Comparison of ENCODE assay signal across 11 cellular contexts in the genomic region with DNA sequence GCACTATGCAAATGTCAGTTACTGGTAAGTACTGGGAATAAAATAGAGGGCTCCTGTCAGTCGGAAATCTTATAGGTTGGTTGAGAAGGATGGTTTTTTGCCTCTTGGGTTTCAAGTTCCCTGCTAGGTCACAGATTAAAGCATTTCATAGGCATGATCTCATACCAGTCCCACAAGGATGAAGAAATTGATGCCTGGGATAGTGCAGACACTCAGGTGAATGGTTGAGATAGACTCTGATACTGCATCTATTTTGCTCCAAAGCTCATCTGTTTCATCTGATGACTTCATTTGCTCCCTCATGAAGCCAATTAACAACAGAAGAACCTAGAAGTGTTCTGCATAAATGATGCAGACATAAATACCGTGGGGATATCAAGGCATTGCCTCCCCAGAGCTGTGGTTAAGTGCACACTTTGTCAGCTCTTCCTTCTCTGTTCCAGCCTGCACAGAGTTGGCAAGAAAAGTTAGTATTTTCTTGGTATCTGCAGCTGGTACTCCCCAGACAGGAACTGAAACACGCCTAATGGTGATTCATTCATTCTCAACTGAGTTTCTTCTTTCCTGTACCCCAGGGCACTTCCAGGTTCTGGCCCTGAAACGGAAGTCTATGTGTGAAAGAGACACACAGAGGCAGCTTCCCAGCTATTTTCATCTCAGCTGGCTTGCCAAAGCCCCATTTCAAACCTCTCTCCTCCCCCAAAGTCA.
DNase-seq lines count a peak whose midpoint lies in the region; ATAC-seq lines count a peak whose summit lies in the region.
"Had no signal": no experiment of that assay in that cellular context is flagged by ENCODE, and none has a peak within 500 bp of the region (broad histone marks: within the 10 kb centered on the region; RNA-seq: fewer than 3 reads in every experiment).

No MANE protein-coding gene starts in this region.

- peak; percentile 77 for ATAC-seq in GM19467 (IDR thresholded peaks at IDR 0.05; ENCODE audit: unreplicated experiment)
- no peak for ATAC-seq in stimulated activated naive CD8-positive, alpha-beta T cell treated with anti-CD3 and anti-CD28 coated beads, Interleukin-15, amount 100 ng/mL, for 72 hours
- no peak for ATAC-seq in GM21515 (IDR thresholded peaks at IDR 0.05; ENCODE audit: unreplicated experiment)
- ATAC-seq: activated CD8-positive, alpha-beta memory T cell treated with anti-CD3 and anti-CD28 coated beads, Interleukin-2, amount 10 ng/mL, durations not matched to agents 7 days and 5 days; Panc1 had no signal

- no peak overlapping the region for H3K27ac Mint-ChIP-seq in stimulated activated naive CD8-positive, alpha-beta T cell treated with anti-CD3 and anti-CD28 coated beads, Interleukin-15, amount 100 ng/mL, for 72 hours
- H3K27ac Mint-ChIP-seq: activated CD8-positive, alpha-beta memory T cell treated with anti-CD3 and anti-CD28 coated beads, Interleukin-2, amount 10 ng/mL, durations not matched to agents 7 days and 5 days; dendritic cell treated with granulocyte-macrophage colony-stimulating factor and Interleukin-4, amounts not matched to agents 40 ng/mL and 50 ng/mL, for 4 days had no signal

- no peak overlapping the region for H3K4me3 Mint-ChIP-seq in stimulated activated naive CD8-positive, alpha-beta T cell treated with anti-CD3 and anti-CD28 coated beads, Interleukin-15, amount 100 ng/mL, for 72 hours
- H3K4me3 Mint-ChIP-seq: activated CD8-positive, alpha-beta memory T cell treated with anti-CD3 and anti-CD28 coated beads, Interleukin-2, amount 10 ng/mL, durations not matched to agents 7 days and 5 days; dendritic cell treated with granulocyte-macrophage colony-stimulating factor and Interleukin-4, amounts not matched to agents 40 ng/mL and 50 ng/mL, for 4 days had no signal

- no peaks in the 10 kb centered on the region for H3K27me3 Mint-ChIP-seq in stimulated activated naive CD8-positive, alpha-beta T cell treated with anti-CD3 and anti-CD28 coated beads, Interleukin-15, amount 100 ng/mL, for 72 hours
- H3K27me3 Mint-ChIP-seq: activated CD8-positive, alpha-beta memory T cell treated with anti-CD3 and anti-CD28 coated beads, Interleukin-2, amount 10 ng/mL, durations not matched to agents 7 days and 5 days; dendritic cell treated with granulocyte-macrophage colony-stimulating factor and Interleukin-4, amounts not matched to agents 40 ng/mL and 50 ng/mL, for 4 days had no signal

- H3K9me3 Mint-ChIP-seq in stimulated activated naive CD8-positive, alpha-beta T cell treated with anti-CD3 and anti-CD28 coated beads, Interleukin-15, amount 100 ng/mL, for 72 hours = peaks cover 6 to 17% of the 10 kb centered on the region in 2 donors
- H3K9me3 Mint-ChIP-seq: dendritic cell treated with granulocyte-macrophage colony-stimulating factor and Interleukin-4, amounts not matched to agents 40 ng/mL and 50 ng/mL, for 4 days had no signal

- peak; percentile 41 for DNase-seq in AG20443 (ENCODE audit: low spot score)
- DNase-seq in KG1 (lab: John Stamatoyannopoulos, UW) = peak; percentile 75
- DNase-seq in epidermal melanocyte (ENCODE audit: insufficient read length, low spot score) = peak; percentile 28
- DNase-seq in stimulated activated naive CD8-positive, alpha-beta T cell treated with anti-CD3 and anti-CD28 coated beads, Interleukin-15, amount 100 ng/mL, for 72 hours = no peak
- DNase-seq in germinal center (ENCODE audit: low spot score) = no peak
- no peak for DNase-seq in stimulated activated CD4-positive, alpha-beta T cell treated with anti-CD3 and anti-CD28 coated beads, Interleukin-4, amount 100 ng/mL, for 24 hours
- DNase-seq: activated CD8-positive, alpha-beta memory T cell treated with anti-CD3 and anti-CD28 coated beads, Interleukin-2, amount 10 ng/mL, durations not matched to agents 7 days and 5 days had no signal

- no peaks in the 10 kb centered on the region for H3K4me1 Mint-ChIP-seq in stimulated activated naive CD8-positive, alpha-beta T cell treated with anti-CD3 and anti-CD28 coated beads, Interleukin-15, amount 100 ng/mL, for 72 hours
- H3K4me1 Mint-ChIP-seq: activated CD8-positive, alpha-beta memory T cell treated with anti-CD3 and anti-CD28 coated beads, Interleukin-2, amount 10 ng/mL, durations not matched to agents 7 days and 5 days had no signal

Comparison
In these comparisons a context has a peak if more than half of its experiments do, and no peak if none do; other contexts are left out.
1. DNase-seq: peak in AG20443 (single experiment), KG1 (single experiment) and epidermal melanocyte (single experiment); none in stimulated activated naive CD8-positive, alpha-beta T cell treated with anti-CD3 and anti-CD28 coated beads, Interleukin-15, amount 100 ng/mL, for 72 hours (0 of 2), germinal center (single experiment) and stimulated activated CD4-positive, alpha-beta T cell treated with anti-CD3 and anti-CD28 coated beads, Interleukin-4, amount 100 ng/mL, for 24 hours (single experiment).